ENCODE assay signal across 18 cellular contexts in genomic region chr12:102959391-102959790, GRCh38. TPM values are rescaled to one million over a fixed set of nuclear protein-coding genes. Genes with fewer than 3 reads are reported as not detected.
A peak's percentile ranks its signal among the peaks of the same experiment; 100 is the strongest.
DNase-seq lines count a peak whose midpoint lies in the region; ATAC-seq and TF ChIP-seq lines count a peak whose summit lies in the region.
"Had no signal": no experiment of that assay in that cellular context is flagged by ENCODE, and none has a peak within 500 bp of the region (broad histone marks: within the 10 kb centered on the region; RNA-seq: fewer than 3 reads in every experiment).

No MANE protein-coding gene starts in this region.

- no peak overlapping the region for H3K9ac ChIP-seq in neural cell (ENCODE audit: low read length)

- peak overlapping the region; percentile 90 for H3K4me3 ChIP-seq in neural cell (ENCODE audit: low read length)
- H3K4me3 ChIP-seq: MG63 had no signal

- no peak for ATAC-seq in GM21515 (IDR thresholded peaks at IDR 0.05; ENCODE audit: unreplicated experiment)

- H3K4me3 Mint-ChIP-seq in activated T-helper 2 cell treated with anti-CD3 and anti-CD28 coated beads, Interferon-gamma antibody, Interleukin-2, Interleukin-4, amounts not matched to agents 10 μg/mL and 5 μg/mL and 100 μg/mL, durations not matched to agents 14 hours and 24 hours and 36 hours (ENCODE audit: low read depth): no peak overlapping the region

- no peak for TF ChIP-seq RAD21 in neural cell (conservative IDR thresholded peaks at IDR 0.05)

- peak overlapping the region; percentile 2 for H3K27ac Mint-ChIP-seq in activated T-helper 2 cell treated with anti-CD3 and anti-CD28 coated beads, Interferon-gamma antibody, Interleukin-2, Interleukin-4, amounts not matched to agents 10 μg/mL and 5 μg/mL and 100 μg/mL, durations not matched to agents 14 hours and 24 hours and 36 hours

- peaks cover 9% of the 10 kb centered on the region for H3K9me3 Mint-ChIP-seq in activated T-helper 2 cell treated with anti-CD3 and anti-CD28 coated beads, Interferon-gamma antibody, Interleukin-2, Interleukin-4, amounts not matched to agents 10 μg/mL and 5 μg/mL and 100 μg/mL, durations not matched to agents 14 hours and 24 hours and 36 hours

- H3K4me1 Mint-ChIP-seq in activated T-helper 2 cell treated with anti-CD3 and anti-CD28 coated beads, Interferon-gamma antibody, Interleukin-2, Interleukin-4, amounts not matched to agents 10 μg/mL and 5 μg/mL and 100 μg/mL, durations not matched to agents 14 hours and 24 hours and 36 hours (ENCODE audit: low read depth): peaks cover 33% of the 10 kb centered on the region

- no peak overlapping the region for H3K4me2 ChIP-seq in neural cell (ENCODE audit: low read length)

- H3K36me3 Mint-ChIP-seq in activated T-helper 2 cell treated with anti-CD3 and anti-CD28 coated beads, Interferon-gamma antibody, Interleukin-2, Interleukin-4, amounts not matched to agents 10 μg/mL and 5 μg/mL and 100 μg/mL, durations not matched to agents 14 hours and 24 hours and 36 hours (ENCODE audit: low read depth): no peaks in the 10 kb centered on the region

- no peak for TF ChIP-seq CTCF in neural cell (IDR thresholded peaks at IDR 0.05; ENCODE audit: poor library complexity, severe bottlenecking)

- TF ChIP-seq EP300 in neural cell (conservative IDR thresholded peaks at IDR 0.05; ENCODE audit: poor library complexity, severe bottlenecking): no peak

- no peak overlapping the region for H2AFZ ChIP-seq in neural cell (ENCODE audit: low read depth, low read length)

- intact Hi-C loops in activated T-helper 2 cell treated with anti-CD3 and anti-CD28 coated beads, Interferon-gamma antibody, Interleukin-2, Interleukin-4, amounts not matched to agents 10 μg/mL and 5 μg/mL and 100 μg/mL, durations not matched to agents 14 hours and 24 hours and 36 hours (cut with micrococcal nuclease): no loop called here

- H3K9me2 ChIP-seq in neural cell (ENCODE audit: insufficient read depth, low read length): no peaks in the 10 kb centered on the region

- peaks cover 35% of the 10 kb centered on the region for H3K27me3 ChIP-seq in neural cell (ENCODE audit: insufficient read depth, low read depth, low read length)

- H3F3A ChIP-seq in neural cell (ENCODE audit: insufficient read depth, low read length, poor library complexity, severe bottlenecking): peaks cover 13% of the 10 kb centered on the region

- H3K27me3 Mint-ChIP-seq in activated T-helper 2 cell treated with anti-CD3 and anti-CD28 coated beads, Interferon-gamma antibody, Interleukin-2, Interleukin-4, amounts not matched to agents 10 μg/mL and 5 μg/mL and 100 μg/mL, durations not matched to agents 14 hours and 24 hours and 36 hours (ENCODE audit: low read depth): peaks cover 89% of the 10 kb centered on the region

- H3K79me2 ChIP-seq in neural cell (replicated peaks; ENCODE audit: insufficient read depth, low read length): peaks cover 20% of the 10 kb centered on the region

- H3K27ac ChIP-seq in neural cell (ENCODE audit: low read length): no peak overlapping the region

- peak; percentile 55 for DNase-seq in NCI-H510A treated with DMSO at 0.1 percent for 48 hours (lab: John Stamatoyannopoulos, UW)
- DNase-seq in NCI-H510A (lab: John Stamatoyannopoulos, UW): no peak
- DNase-seq in NCI-H1417 treated with DMSO at 0.1 percent for 48 hours (lab: John Stamatoyannopoulos, UW): peak; percentile 28
- DNase-seq in activated T-helper 2 cell treated with anti-CD3 and anti-CD28 coated beads, Interferon-gamma antibody, Interleukin-2, Interleukin-4, amounts not matched to agents 10 μg/mL and 5 μg/mL and 100 μg/mL, durations not matched to agents 14 hours and 24 hours and 36 hours (ENCODE audit: low spot score): no peak
- DNase-seq in kidney tubule cell (ENCODE audit: low spot score): no peak
- no peak for DNase-seq in NCI-H187 (lab: John Stamatoyannopoulos, UW)
- DNase-seq: ACHN; activated CD8-positive, alpha-beta memory T cell treated with anti-CD3 and anti-CD28 coated beads, Interleukin-2, amount 50 U/mL, for 48 hours; CD8-positive, alpha-beta memory T cell; MG63; NCI-H526 treated with DMSO at 0.1 percent for 48 hours; stimulated activated CD4-positive, alpha-beta T cell treated with anti-CD3 and anti-CD28 coated beads, Interleukin-4, amount 100 ng/mL, for 24 hours; trophoblast cell had no signal

- no peaks in the 10 kb centered on the region for H3K9me3 ChIP-seq in neural cell (ENCODE audit: low read length)
- H3K9me3 ChIP-seq: MG63 had no signal

- no peaks in the 10 kb centered on the region for H4K20me1 ChIP-seq in neural cell (ENCODE audit: insufficient read depth)

- no peaks in the 10 kb centered on the region for H3K36me3 ChIP-seq in neural cell (ENCODE audit: insufficient read depth, low read length)
- H3K36me3 ChIP-seq: MG63 had no signal

TF ChIP-seq in neural cell, 6 proteins besides CTCF, POLR2A, EP300 and RAD21:
- TF ChIP-seq SMC3 (conservative IDR thresholded peaks at IDR 0.05; ENCODE audit: poor library complexity): no peak

RNA-seq across cellular contexts. Expression of gene ASCL1, which starts 1.9 kb away (rescaled TPM):
- not detected in 2 replicates for total RNA-seq in activated T-helper 2 cell treated with anti-CD3 and anti-CD28 coated beads, Interferon-gamma antibody, Interleukin-2, Interleukin-4, amounts not matched to agents 10 μg/mL and 5 μg/mL and 100 μg/mL, durations not matched to agents 14 hours and 24 hours and 36 hours
- polyA plus RNA-seq in neural cell: 3.4 and 5.0 TPM in 2 replicates
- polyA minus RNA-seq in neural cell: 6.6 and 7.3 TPM in 2 replicates
- total RNA-seq: CD8-positive, alpha-beta memory T cell; endothelial cell of umbilical vein; RPMI7951 had no signal
- polyA plus RNA-seq: adipose tissue; CD8-positive, alpha-beta memory T cell; endothelial cell of umbilical vein had no signal

RNA-seq across cellular contexts. Expression of gene PAH, which starts 42.3 kb away (rescaled TPM):
- not detected in 2 replicates for total RNA-seq in activated T-helper 2 cell treated with anti-CD3 and anti-CD28 coated beads, Interferon-gamma antibody, Interleukin-2, Interleukin-4, amounts not matched to agents 10 μg/mL and 5 μg/mL and 100 μg/mL, durations not matched to agents 14 hours and 24 hours and 36 hours
- not detected in 2 replicates for polyA plus RNA-seq in neural cell
- not detected in 2 replicates for polyA minus RNA-seq in neural cell
- total RNA-seq: endothelial cell of umbilical vein, RPMI7951 had no signal
- polyA plus RNA-seq: CD8-positive, alpha-beta memory T cell; endothelial cell of umbilical vein had no signal

Comparison
In these comparisons a context has a peak if more than half of its experiments do, and no peak if none do; other contexts are left out.
1. DNase-seq: peak in NCI-H510A treated with DMSO at 0.1 percent for 48 hours (single experiment) and NCI-H1417 treated with DMSO at 0.1 percent for 48 hours (single experiment); none in NCI-H510A (single experiment), activated T-helper 2 cell treated with anti-CD3 and anti-CD28 coated beads, Interferon-gamma antibody, Interleukin-2, Interleukin-4, amounts not matched to agents 10 μg/mL and 5 μg/mL and 100 μg/mL, durations not matched to agents 14 hours and 24 hours and 36 hours (single experiment), kidney tubule cell (single experiment) and NCI-H187 (0 of 2).